ENCODE assay signal across 16 cellular contexts in genomic region chr6:63268574-63268973, GRCh38. TPM values are rescaled to one million over a fixed set of nuclear protein-coding genes. Genes with fewer than 3 reads are reported as not detected.
A peak's percentile ranks its signal among the peaks of the same experiment; 100 is the strongest.
DNase-seq lines count a peak whose midpoint lies in the region; ATAC-seq and TF ChIP-seq lines count a peak whose summit lies in the region.
"Had no signal": no experiment of that assay in that cellular context is flagged by ENCODE, and none has a peak within 500 bp of the region (broad histone marks: within the 10 kb centered on the region; RNA-seq: fewer than 3 reads in every experiment).

No MANE protein-coding gene starts in this region.

- DNase-seq in AML-193 (lab: John Stamatoyannopoulos, UW) = no peak
- DNase-seq in NCI-H345 treated with DMSO at 0.1 percent for 48 hours (lab: John Stamatoyannopoulos, UW; ENCODE audit: unreplicated experiment) = no peak
- no peak for DNase-seq in activated naive CD4-positive, alpha-beta T cell treated with anti-CD3 and anti-CD28 coated beads, Interleukin-2, amount 50 U/mL, for 16 hours
- no peak for DNase-seq in BE2C
- DNase-seq: activated T-cell treated with anti-CD3 and anti-CD28 coated beads, Interleukin-2, amount 50 U/mL, for 48 hours; Kasumi-1; lower lobe of right lung; natural killer cell; NCI-H1930; NCI-H748 treated with DMSO at 0.1 percent for 48 hours; stimulated activated CD4-positive, alpha-beta T cell treated with anti-CD3 and anti-CD28 coated beads, Interleukin-2, amount 100 ng/mL, for 24 hours; trophoblast cell had no signal

- no peaks in the 10 kb centered on the region for H3K36me3 ChIP-seq in BE2C
- H3K36me3 ChIP-seq: lower lobe of right lung had no signal

- no peak overlapping the region for H3K4me3 ChIP-seq in BE2C (ENCODE audit: low read depth, low read length)
- H3K4me3 ChIP-seq: lower lobe of right lung had no signal

- no peak for TF ChIP-seq CTCF in BE2C (IDR thresholded peaks at IDR 0.05; ENCODE audit: low read depth, low read length)

- H3K27me3 ChIP-seq in BE2C = no peaks in the 10 kb centered on the region

- ATAC-seq in GM18858 (IDR thresholded peaks at IDR 0.05; ENCODE audit: unreplicated experiment) (peak; percentile 78), GM21381 (IDR thresholded peaks at IDR 0.05; ENCODE audit: unreplicated experiment) (peak; percentile 66), HG02852 (IDR thresholded peaks at IDR 0.05; ENCODE audit: unreplicated experiment) (peak; percentile 83), HG03442 (IDR thresholded peaks at IDR 0.05; ENCODE audit: unreplicated experiment) (peak; percentile 72)
- ATAC-seq: natural killer cell had no signal

- no peaks in the 10 kb centered on the region for H3K9me3 ChIP-seq in BE2C
- H3K9me3 ChIP-seq: lower lobe of right lung had no signal

- H3K4me1 ChIP-seq in BE2C = no peaks in the 10 kb centered on the region
- H3K4me1 ChIP-seq: lower lobe of right lung had no signal

RNA-seq across cellular contexts. Expression of gene LGSN, which starts 51.2 kb away (rescaled TPM):
- polyA plus RNA-seq in BE2C (2012; ENCODE audit: insufficient read depth, insufficient read length, low read depth) = not detected

RNA-seq across cellular contexts. Expression of gene FKBP1C, which starts 57.3 kb away (rescaled TPM):
- polyA plus RNA-seq in BE2C (2012; ENCODE audit: insufficient read depth, insufficient read length, low read depth) = not detected
